8 cellular contexts compared by ENCODE assay signal in the genomic region with DNA sequence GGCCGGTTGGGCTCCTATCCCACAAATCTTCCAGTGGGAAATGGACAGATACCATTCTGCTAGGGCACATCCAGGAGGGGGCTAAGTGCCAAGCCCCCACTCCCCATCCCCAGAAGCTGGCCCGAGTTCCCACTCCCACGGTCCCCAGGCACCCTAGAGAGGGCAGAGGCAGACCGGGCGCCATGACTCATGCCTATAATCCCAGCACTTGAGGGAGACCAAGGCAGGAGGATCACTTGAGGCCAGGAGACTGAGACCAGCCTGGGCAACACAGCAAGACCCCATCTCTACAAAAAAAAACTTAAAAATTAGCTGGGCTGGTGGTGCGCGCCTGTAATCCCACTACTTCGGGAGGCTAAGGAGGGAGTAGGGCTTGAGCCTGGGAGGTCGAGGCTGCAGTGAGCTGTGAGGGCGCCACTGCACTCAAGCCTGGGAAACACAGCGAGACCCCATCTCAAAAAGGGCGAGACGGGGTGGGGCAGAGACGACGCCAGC. TPM values are rescaled to one million over a fixed set of nuclear protein-coding genes. Genes with fewer than 3 reads are reported as not detected.
DNase-seq lines count a peak whose midpoint lies in the region; ATAC-seq and TF ChIP-seq lines count a peak whose summit lies in the region.

No MANE protein-coding gene starts in this region.

- H3K27me3 ChIP-seq in CD4-positive, alpha-beta memory T cell (ENCODE audit: insufficient read depth, low read length), result no peaks in the 10 kb centered on the region
- H3K27me3 ChIP-seq in OCI-LY3 (ENCODE audit: low read depth, low read length) (no peaks in the 10 kb centered on the region), neutrophil (no peaks in the 10 kb centered on the region)

- peaks cover 31 to 64% (median 46%) of the 10 kb centered on the region in 4 donors for H3K4me1 Mint-ChIP-seq in CD4-positive, alpha-beta memory T cell

- peak overlapping the region; percentile 91 for H3K4me2 ChIP-seq in OCI-LY3 (ENCODE audit: low read length)

- no peak for TF ChIP-seq CTCF in OCI-LY3 (IDR thresholded peaks at IDR 0.05; ENCODE audit: low read depth, low read length)
- no peak for TF ChIP-seq CTCF in epithelial cell of proximal tubule (conservative IDR thresholded peaks at IDR 0.05; ENCODE audit: low read depth, low read length)
- no peak for TF ChIP-seq CTCF in neutrophil (IDR thresholded peaks at IDR 0.05)

- CTCF ChIA-PET in CD4-positive, alpha-beta memory T cell (lab: Charles Lee; ENCODE audit: partially characterized antibody), result interaction anchor here (0.6 to 1.7 kb wide), 5 partner anchors 9 to 410 kb away, joined by 3 to 4 read pairs (median 3); no protein-coding TSS in a partner anchor

- DNase-seq in CD4-positive, alpha-beta memory T cell, result no peak
- no peak for DNase-seq in epithelial cell of proximal tubule (ENCODE audit: low read depth)
- no peak for DNase-seq in NCI-H446 treated with DMSO at 0.1 percent for 48 hours (lab: John Stamatoyannopoulos, UW)
- DNase-seq in HPDE6-E6E7 (ENCODE audit: extremely low spot score), result no peak

- H4K20me1 ChIP-seq in OCI-LY3 (ENCODE audit: insufficient read depth, low read length), result no peaks in the 10 kb centered on the region

- peaks cover 9% of the 10 kb centered on the region for H3K79me2 ChIP-seq in OCI-LY3 (ENCODE audit: low read length)

- intact Hi-C loops in CD4-positive, alpha-beta memory T cell (cut with micrococcal nuclease), result loop anchor here (5.0 kb wide), 2 partner anchors 131 to 336 kb away; no protein-coding TSS in a partner anchor

- H3K36me3 Mint-ChIP-seq in CD4-positive, alpha-beta memory T cell, result peaks cover 0 to 17% of the 10 kb centered on the region in 2 donors

- H3K9ac ChIP-seq in OCI-LY3 (ENCODE audit: low read length), result peak overlapping the region; percentile 51; the same call in 1 of the 2 replicates

- POLR2A ChIA-PET in CD4-positive, alpha-beta memory T cell (lab: Charles Lee; ENCODE audit: partially characterized antibody), result no interaction called here

- no peaks in the 10 kb centered on the region for H3K9me3 Mint-ChIP-seq in CD4-positive, alpha-beta memory T cell

- H3K4me3 ChIP-seq in CD4-positive, alpha-beta memory T cell (ENCODE audit: low read length in 2 of 2), result peak overlapping the region in 1 of 2 donors; percentile 44
- H3K4me3 ChIP-seq in OCI-LY3 (ENCODE audit: low read length) (peak overlapping the region; percentile 77), epithelial cell of proximal tubule (ENCODE audit: low read depth, low read length) (peak overlapping the region; percentile 74), neutrophil (ENCODE audit: low read depth in 1 of 2, low read length in 1 of 2) (peak overlapping the region; percentile 56 to 69)

- no peaks in the 10 kb centered on the region for H3K36me3 ChIP-seq in CD4-positive, alpha-beta memory T cell (ENCODE audit: insufficient read depth, low read length)
- no peaks in the 10 kb centered on the region for H3K36me3 ChIP-seq in OCI-LY3 (replicated peaks; ENCODE audit: low read depth, low read length)
- H3K36me3 ChIP-seq in neutrophil, result no peaks in the 10 kb centered on the region

- H3K9me3 ChIP-seq in CD4-positive, alpha-beta memory T cell (ENCODE audit: control insufficient read depth in 1 of 2, low read length in 2 of 2), result no peaks in the 10 kb centered on the region
- H3K9me3 ChIP-seq in OCI-LY3 (ENCODE audit: insufficient read depth, low read length) (no peaks in the 10 kb centered on the region), neutrophil (no peaks in the 10 kb centered on the region)

- peaks cover 22% of the 10 kb centered on the region for H3K4me1 ChIP-seq in CD4-positive, alpha-beta memory T cell (ENCODE audit: insufficient read depth, low read length)
- H3K4me1 ChIP-seq in OCI-LY3 (ENCODE audit: low read length) (peaks cover 11% of the 10 kb centered on the region), neutrophil (ENCODE audit: control insufficient read depth in 1 of 2, insufficient read depth in 1 of 2, low read depth in 1 of 2, low read length in 1 of 2) (peaks cover 10 to 12% of the 10 kb centered on the region in 2 experiments)

- H2AFZ ChIP-seq in OCI-LY3 (ENCODE audit: low read depth, low read length), result no peak overlapping the region

- peak overlapping the region; percentile 32 for H3K27ac ChIP-seq in CD4-positive, alpha-beta memory T cell (ENCODE audit: low read depth, low read length)
- H3K27ac ChIP-seq in OCI-LY3 (ENCODE audit: low read length) (no peak overlapping the region), neutrophil (peak overlapping the region; percentile 43)

- peak overlapping the region; percentile 53 to 90 (median 70) for H3K27ac Mint-ChIP-seq in CD4-positive, alpha-beta memory T cell

- peak overlapping the region; percentile 76 to 85 (median 81) for H3K4me3 Mint-ChIP-seq in CD4-positive, alpha-beta memory T cell

- H3K27me3 Mint-ChIP-seq in CD4-positive, alpha-beta memory T cell, result no peaks in the 10 kb centered on the region

- ATAC-seq in GM18867 (IDR thresholded peaks at IDR 0.05; ENCODE audit: unreplicated experiment) (no peak), GM21576 (IDR thresholded peaks at IDR 0.05; ENCODE audit: unreplicated experiment) (no peak)

RNA-seq across cellular contexts. Expression of gene GNA12, which starts 0.9 kb away (rescaled TPM):
- 10 to 100 TPM; 14.9 to 16.6 TPM for total RNA-seq in CD4-positive, alpha-beta memory T cell
- polyA plus RNA-seq in CD4-positive, alpha-beta memory T cell, result 10 to 100 TPM in 1 of 2 donors, 1 to 10 TPM in 1; 4.4 to 10.2 TPM
- total RNA-seq in epithelial cell of proximal tubule, result 19.3 and 22.4 TPM in 2 replicates
